15 cellular contexts compared by ENCODE assay signal in genomic region chr1:14603641-14604040, GRCh38. TPM values are rescaled to one million over a fixed set of nuclear protein-coding genes. Genes with fewer than 3 reads are reported as not detected.
A peak's percentile ranks its signal among the peaks of the same experiment; 100 is the strongest.
DNase-seq lines count a peak whose midpoint lies in the region; ATAC-seq and TF ChIP-seq lines count a peak whose summit lies in the region.
"Had no signal": no experiment of that assay in that cellular context is flagged by ENCODE, and none has a peak within 500 bp of the region (broad histone marks: within the 10 kb centered on the region; RNA-seq: fewer than 3 reads in every experiment).

No MANE protein-coding gene starts in this region.

- H3K27ac Mint-ChIP-seq in brain (peak overlapping the region in 4 of 5 experiments; percentile 18 to 77 (median 61)), neural crest cell (ENCODE audit: unreplicated experiment) (no peak overlapping the region)
- no peak overlapping the region for H3K27ac Mint-ChIP-seq in effector memory CD8-positive, alpha-beta T cell
- H3K27ac Mint-ChIP-seq: CD8-positive, alpha-beta T cell; H9; IgD-negative memory B cell had no signal

- DNase-seq in NCI-H1092 treated with DMSO at 0.1 percent for 48 hours (lab: John Stamatoyannopoulos, UW): peak; percentile 18
- no peak for DNase-seq in NCI-H1092 (lab: John Stamatoyannopoulos, UW)
- peak; percentile 76 for DNase-seq in G401 (ENCODE audit: low spot score)
- no peak for DNase-seq in neural crest cell (ENCODE audit: low read depth, low spot score)
- no peak for DNase-seq in effector memory CD8-positive, alpha-beta T cell
- no peak for DNase-seq in NCI-H1436 (lab: John Stamatoyannopoulos, UW)
- DNase-seq: CD8-positive, alpha-beta T cell; COR-L47; DMS53; GM23248; H9 had no signal

- H3K4me1 Mint-ChIP-seq in brain: peaks cover 75% of the 10 kb centered on the region
- H3K4me1 Mint-ChIP-seq in neural crest cell: peaks cover 62% of the 10 kb centered on the region
- H3K4me1 Mint-ChIP-seq in effector memory CD8-positive, alpha-beta T cell (ENCODE audit: low read depth in 2 of 2): no peaks in the 10 kb centered on the region

- ATAC-seq in effector memory CD8-positive, alpha-beta T cell (replicated peaks): no peak
- ATAC-seq in HG03457 (IDR thresholded peaks at IDR 0.05; ENCODE audit: unreplicated experiment): no peak
- ATAC-seq: CD8-positive, alpha-beta T cell had no signal

- in situ Hi-C loops in G401 (cut with HindIII; ENCODE audit: low sequenced_read_pairs): no loop called here

- peaks cover 9% of the 10 kb centered on the region for H3K36me3 Mint-ChIP-seq in brain
- H3K36me3 Mint-ChIP-seq in neural crest cell (ENCODE audit: low read depth): no peaks in the 10 kb centered on the region
- H3K36me3 Mint-ChIP-seq in effector memory CD8-positive, alpha-beta T cell (ENCODE audit: insufficient read depth): no peaks in the 10 kb centered on the region
- H3K36me3 Mint-ChIP-seq: CD14-positive monocyte; CD8-positive, alpha-beta T cell; IgD-negative memory B cell had no signal

- TF ChIP-seq CTCF in brain (conservative IDR thresholded peaks at IDR 0.05) (no peak), neural crest cell (conservative IDR thresholded peaks at IDR 0.05) (no peak)

- peak overlapping the region; percentile 18 to 92 (median 90) for H3K4me3 Mint-ChIP-seq in brain
- H3K4me3 Mint-ChIP-seq in neural crest cell: peak overlapping the region; percentile 22
- no peak overlapping the region for H3K4me3 Mint-ChIP-seq in effector memory CD8-positive, alpha-beta T cell
- H3K4me3 Mint-ChIP-seq: CD8-positive, alpha-beta T cell; H9; IgD-negative memory B cell had no signal

- peaks cover 0 to 3% (median 0%) of the 10 kb centered on the region in 5 experiments for H3K9me3 Mint-ChIP-seq in brain
- no peaks in the 10 kb centered on the region for H3K9me3 Mint-ChIP-seq in neural crest cell
- H3K9me3 Mint-ChIP-seq in effector memory CD8-positive, alpha-beta T cell: no peaks in the 10 kb centered on the region
- H3K9me3 Mint-ChIP-seq: CD8-positive, alpha-beta T cell; H9 had no signal

- H3K27me3 Mint-ChIP-seq in brain (peaks cover 4% of the 10 kb centered on the region), neural crest cell (ENCODE audit: low read depth) (no peaks in the 10 kb centered on the region)
- H3K27me3 Mint-ChIP-seq in effector memory CD8-positive, alpha-beta T cell: peaks cover 46 to 68% of the 10 kb centered on the region in 2 donors

RNA-seq across cellular contexts. Expression of gene KAZN, which starts 5.2 kb away (rescaled TPM):
- total RNA-seq in G401 (2014; rRNA removed; shearing (Covaris generic)): 5.5 and 9.8 TPM in 2 replicates
- polyA plus RNA-seq in brain (ENCODE audit: insufficient read depth, low read depth, low replicate concordance): 19.0 TPM
- total RNA-seq in neural crest cell: 10.7 and 11.6 TPM in 2 replicates
- polyA plus RNA-seq: CD14-positive monocyte, IgD-negative memory B cell had no signal

Comparison
In these comparisons a context has a peak if more than half of its experiments do, and no peak if none do; other contexts are left out.
1. DNase-seq: peak in NCI-H1092 treated with DMSO at 0.1 percent for 48 hours (single experiment) and G401 (single experiment); none in NCI-H1092 (single experiment), neural crest cell (single experiment), effector memory CD8-positive, alpha-beta T cell (0 of 3) and NCI-H1436 (single experiment).
2. H3K27ac Mint-ChIP-seq: peak in brain (4 of 5); none in neural crest cell (single experiment) and effector memory CD8-positive, alpha-beta T cell (0 of 2).
3. H3K4me3 Mint-ChIP-seq: peak in brain (5 of 5) and neural crest cell (single experiment); none in effector memory CD8-positive, alpha-beta T cell (0 of 2).